In genomic region chr1:36149237-36149972, GRCh38 we compare ENCODE assay signal across 8 cellular contexts. TPM values are rescaled to one million over a fixed set of nuclear protein-coding genes. Genes with fewer than 3 reads are reported as not detected.
DNase-seq lines count a peak whose midpoint lies in the region; ATAC-seq and TF ChIP-seq lines count a peak whose summit lies in the region.

TSS of gene TRAPPC3 (minus strand) at chr1:36149486. CDS start at chr1:36149378, 108 bp downstream.

- H3K36me3 Mint-ChIP-seq in T-helper 17 cell (ENCODE audit: low read depth): peaks cover 3% of the 10 kb centered on the region

- H3K36me3 ChIP-seq in left ventricle myocardium inferior (no peaks in the 10 kb centered on the region), prostate gland (no peaks in the 10 kb centered on the region), urinary bladder (ENCODE audit: insufficient read depth) (no peaks in the 10 kb centered on the region)

- ATAC-seq in GM18498 (IDR thresholded peaks at IDR 0.05; ENCODE audit: unreplicated experiment): peak; percentile 92
- peak; percentile 91 for ATAC-seq in HG02938 (IDR thresholded peaks at IDR 0.05; ENCODE audit: unreplicated experiment)
- ATAC-seq in T-helper 17 cell: peak; percentile 93

- H3K4me1 Mint-ChIP-seq in T-helper 17 cell: peaks cover 50% of the 10 kb centered on the region

- TF ChIP-seq CTCF in left ventricle myocardium inferior (IDR thresholded peaks at IDR 0.05; ENCODE audit: borderline replicate concordance) (peak; percentile 98), prostate gland (IDR thresholded peaks at IDR 0.05) (peak; percentile 78 to 100 (median 100))

- peak; percentile 95 for TF ChIP-seq POLR2A in prostate gland (IDR thresholded peaks at IDR 0.05)

- no peaks in the 10 kb centered on the region for H3K27me3 ChIP-seq in left ventricle myocardium inferior (ENCODE audit: low read depth)
- H3K27me3 ChIP-seq in prostate gland (replicated peaks; ENCODE audit: insufficient read depth): no peaks in the 10 kb centered on the region

- H3K27ac Mint-ChIP-seq in T-helper 17 cell: peak within 1 kb of the TSS; percentile 100

- WGBS in prostate gland: under 1% methylated on average over 56 of the region's 62 CpGs
- under 1% methylated on average over 62 of the region's 62 CpGs for WGBS in urinary bladder

- H3K9me3 ChIP-seq in T-helper 17 cell (ENCODE audit: control insufficient read depth, low read length, poor library complexity, severe bottlenecking) (no peaks in the 10 kb centered on the region), left ventricle myocardium inferior (replicated peaks) (no peaks in the 10 kb centered on the region), prostate gland (no peaks in the 10 kb centered on the region)

- DNase-seq in NCI-H1694 treated with DMSO at 0.1 percent for 48 hours (lab: John Stamatoyannopoulos, UW) (peak; percentile 98), T-helper 17 cell (peak; percentile 99 to 100 (median 100)), amygdala (lab: John Stamatoyannopoulos, UW) (peak; percentile 87 to 100 (median 100)), left ventricle myocardium inferior (peak; percentile 100), prostate gland (ENCODE audit: low spot score) (peak; percentile 100)

- no peaks in the 10 kb centered on the region for H3K27me3 Mint-ChIP-seq in T-helper 17 cell

- H3K4me3 ChIP-seq in left ventricle myocardium inferior (peak within 1 kb of the TSS; percentile 97), prostate gland (peak within 1 kb of the TSS; percentile 75 to 84), urinary bladder (ENCODE audit: low read depth, low read length) (peak within 1 kb of the TSS; percentile 62)

- intact Hi-C loops in left ventricle myocardium inferior (cut with micrococcal nuclease): loop anchor here (10.0 kb wide), 1 partner anchor 135 kb away; no protein-coding TSS in a partner anchor
- intact Hi-C loops in prostate gland (cut with DNase I): loop anchor here (1.0 to 10.0 kb wide), 2 partner anchors 75 to 275 kb away; partner anchors contain the start of gene THRAP3

- peaks cover 65% of the 10 kb centered on the region for H3K4me1 ChIP-seq in left ventricle myocardium inferior
- H3K4me1 ChIP-seq in prostate gland (replicated peaks): peaks cover 20% of the 10 kb centered on the region
- no peaks in the 10 kb centered on the region for H3K4me1 ChIP-seq in urinary bladder (ENCODE audit: insufficient read depth)

- peak within 1 kb of the TSS; percentile 100 for H3K4me3 Mint-ChIP-seq in T-helper 17 cell

- H3K27ac ChIP-seq in left ventricle myocardium inferior (replicated peaks): peak within 1 kb of the TSS; percentile 100
- H3K27ac ChIP-seq in prostate gland: peak within 1 kb of the TSS; percentile 93 to 98
- H3K27ac ChIP-seq in urinary bladder (ENCODE audit: low read depth): peak within 1 kb of the TSS; percentile 96

RNA-seq across cellular contexts. Expression of gene TRAPPC3, which starts in this region (rescaled TPM):
- total RNA-seq in T-helper 17 cell: 10 to 100 TPM; 35.0 to 37.8 TPM
- 54.6 TPM for total RNA-seq in left ventricle myocardium inferior
- total RNA-seq in prostate gland: 10 to 100 TPM; 90.0 to 92.5 TPM
- total RNA-seq in urinary bladder: 43.9 TPM
- polyA plus RNA-seq in urinary bladder: 76.9 TPM

Comparison
In these comparisons a context has a peak if more than half of its experiments do, and no peak if none do; other contexts are left out.
1. Peak in every context shown above with its lines: DNase-seq, ATAC-seq, H3K4me3 ChIP-seq and H3K27ac ChIP-seq.